In the genomic region with DNA sequence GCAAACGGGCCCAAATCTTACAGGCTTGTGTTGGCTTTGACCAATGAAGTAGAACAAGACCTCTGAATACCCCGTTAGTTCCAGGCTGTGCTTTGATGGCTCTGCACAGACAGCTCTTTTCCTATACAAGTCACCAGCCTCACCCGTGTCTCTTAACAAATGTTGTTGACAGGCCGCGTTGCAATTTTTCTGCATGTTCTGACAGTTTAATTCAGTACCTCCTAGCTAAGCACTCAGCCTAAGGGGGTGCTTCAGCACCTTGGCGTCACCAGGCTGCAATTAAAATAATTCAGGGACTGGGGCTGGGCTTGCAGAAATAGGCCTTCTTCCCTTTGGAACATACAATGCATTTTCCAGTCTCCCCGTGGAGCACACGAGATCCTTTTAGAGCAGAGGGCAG, we compare ENCODE assay signal across 20 cellular contexts.
"Had no signal": no experiment of that assay in that cellular context is flagged by ENCODE, and none has a peak within 500 bp of the region (broad histone marks: within the 10 kb centered on the region; RNA-seq: fewer than 3 reads in every experiment).

No MANE protein-coding gene starts in this region.

- DNase-seq: activated CD4-positive, alpha-beta memory T cell treated with anti-CD3 and anti-CD28 coated beads for 36 hours; activated CD4-positive, alpha-beta T cell treated with anti-CD3 and anti-CD28 coated beads for 48 hours; activated gamma-delta T cell; activated naive CD4-positive, alpha-beta T cell treated with anti-CD3 and anti-CD28 coated beads, Interleukin-2, amount 50 U/mL, for 16 hours; anterior cingulate cortex; body of pancreas; effector CD4-positive, alpha-beta T cell; erythroblast; kidney; lower lobe of right lung; mesendoderm; naive B cell; stimulated activated CD4-positive, alpha-beta T cell treated with anti-CD3 and anti-CD28 coated beads, Interleukin-4, amount 100 ng/mL, for 24 hours; stimulated activated naive CD4-positive, alpha-beta T cell treated with Interleukin-2 at 50 U/mL for 16 hours had no signal

- H3K4me3 Mint-ChIP-seq: activated CD4-positive, alpha-beta memory T cell treated with anti-CD3 and anti-CD28 coated beads for 36 hours; activated T-helper 1 cell treated with anti-CD3 and anti-CD28 coated beads, Interleukin-12 subunit alpha, Interleukin-12 subunit beta, Interleukin-2, Interleukin-4 antibody, amounts not matched to agents 30 ng/mL and 10 ng/mL and 1 ng/mL, durations not matched to agents 14 hours and 24 hours and 36 hours; dendritic cell treated with granulocyte-macrophage colony-stimulating factor and Interleukin-4, amounts not matched to agents 40 ng/mL and 50 ng/mL, for 4 days; naive B cell; type B pancreatic cell had no signal

- H3K27me3 Mint-ChIP-seq: activated CD4-positive, alpha-beta memory T cell treated with anti-CD3 and anti-CD28 coated beads for 36 hours had no signal

- H3K27ac Mint-ChIP-seq: activated CD4-positive, alpha-beta memory T cell treated with anti-CD3 and anti-CD28 coated beads for 36 hours; activated T-helper 1 cell treated with anti-CD3 and anti-CD28 coated beads, Interleukin-12 subunit alpha, Interleukin-12 subunit beta, Interleukin-2, Interleukin-4 antibody, amounts not matched to agents 30 ng/mL and 10 ng/mL and 1 ng/mL, durations not matched to agents 14 hours and 24 hours and 36 hours; dendritic cell treated with granulocyte-macrophage colony-stimulating factor and Interleukin-4, amounts not matched to agents 40 ng/mL and 50 ng/mL, for 4 days; naive B cell; progenitor cell of endocrine pancreas; type B pancreatic cell had no signal

- H3K9me3 Mint-ChIP-seq: activated CD4-positive, alpha-beta memory T cell treated with anti-CD3 and anti-CD28 coated beads for 36 hours; activated T-helper 1 cell treated with anti-CD3 and anti-CD28 coated beads, Interleukin-12 subunit alpha, Interleukin-12 subunit beta, Interleukin-2, Interleukin-4 antibody, amounts not matched to agents 30 ng/mL and 10 ng/mL and 1 ng/mL, durations not matched to agents 14 hours and 24 hours and 36 hours; type B pancreatic cell had no signal

- ATAC-seq: body of pancreas, foreskin keratinocyte, left lobe of liver had no signal

- H3K36me3 Mint-ChIP-seq: activated CD4-positive, alpha-beta memory T cell treated with anti-CD3 and anti-CD28 coated beads for 36 hours; type B pancreatic cell had no signal
